Comparison of ENCODE assay signal across 8 cellular contexts in the genomic region with DNA sequence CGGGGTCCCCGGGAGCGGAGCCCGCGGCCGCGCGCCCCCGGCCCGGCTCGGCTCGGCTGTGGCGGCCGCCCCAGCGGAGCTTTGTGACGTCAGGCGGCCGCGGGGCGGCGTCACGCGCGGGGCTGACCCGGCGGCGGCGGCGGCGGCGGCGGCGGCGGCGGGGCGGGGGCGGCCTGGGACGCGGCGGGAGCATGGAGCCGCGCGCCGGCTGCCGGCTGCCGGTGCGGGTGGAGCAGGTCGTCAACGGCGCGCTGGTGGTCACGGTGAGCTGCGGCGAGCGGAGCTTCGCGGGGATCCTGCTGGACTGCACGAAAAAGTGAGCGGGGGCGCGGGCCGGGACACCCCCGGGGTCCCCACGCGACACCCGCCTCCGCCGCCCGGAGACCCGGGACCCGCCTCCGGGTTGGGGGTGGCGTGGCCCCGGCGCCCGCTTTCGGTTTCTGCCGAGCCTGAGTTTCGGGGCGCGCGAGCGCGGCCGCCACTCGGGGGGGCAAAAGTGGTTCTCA. TPM values are rescaled to one million over a fixed set of nuclear protein-coding genes. Genes with fewer than 3 reads are reported as not detected.
DNase-seq lines count a peak whose midpoint lies in the region; ATAC-seq lines count a peak whose summit lies in the region.

PWWP2B (plus strand) TSS at position 165 of the 506 bp plus-strand sequence; CDS start at position 192, 27 bp downstream.

- no peaks in the 10 kb centered on the region for H3K9me3 Mint-ChIP-seq in stimulated activated effector memory CD8-positive, alpha-beta T cell treated with anti-CD3 and anti-CD28 coated beads, Interleukin-12 subunit alpha, Interleukin-12 subunit beta, amount 100 ng/mL, for 72 hours

- H3K4me1 Mint-ChIP-seq in stimulated activated effector memory CD8-positive, alpha-beta T cell treated with anti-CD3 and anti-CD28 coated beads, Interleukin-12 subunit alpha, Interleukin-12 subunit beta, amount 100 ng/mL, for 72 hours = peaks cover 40% of the 10 kb centered on the region

- DNase-seq in NCI-H345 (lab: John Stamatoyannopoulos, UW) (peak; percentile 21), NCI-H345 treated with DMSO at 0.1 percent for 48 hours (lab: John Stamatoyannopoulos, UW; ENCODE audit: unreplicated experiment) (no peak), dermis blood vessel endothelial cell (peak; percentile 58), medulla oblongata (ENCODE audit: extremely low spot score) (peak; percentile 21)
- peak; percentile 48 for DNase-seq in activated CD4-positive, alpha-beta T cell treated with anti-CD3 and anti-CD28 coated beads for 1 hour
- DNase-seq in stimulated activated effector memory CD8-positive, alpha-beta T cell treated with anti-CD3 and anti-CD28 coated beads, Interleukin-12 subunit alpha, Interleukin-12 subunit beta, amount 100 ng/mL, for 72 hours (ENCODE audit: low spot score in 2 of 2) = peak in 1 of 2 donors; percentile 71

- peak within 1 kb of the TSS; percentile 74 for H3K4me3 Mint-ChIP-seq in stimulated activated effector memory CD8-positive, alpha-beta T cell treated with anti-CD3 and anti-CD28 coated beads, Interleukin-12 subunit alpha, Interleukin-12 subunit beta, amount 100 ng/mL, for 72 hours

- peaks cover 11% of the 10 kb centered on the region for H3K36me3 Mint-ChIP-seq in stimulated activated effector memory CD8-positive, alpha-beta T cell treated with anti-CD3 and anti-CD28 coated beads, Interleukin-12 subunit alpha, Interleukin-12 subunit beta, amount 100 ng/mL, for 72 hours

- ATAC-seq in HG03439 (IDR thresholded peaks at IDR 0.05; ENCODE audit: unreplicated experiment) = peak; percentile 40
- ATAC-seq in stimulated activated effector memory CD8-positive, alpha-beta T cell treated with anti-CD3 and anti-CD28 coated beads, Interleukin-12 subunit alpha, Interleukin-12 subunit beta, amount 100 ng/mL, for 72 hours = peak; percentile 43
- ATAC-seq in GM19455 (IDR thresholded peaks at IDR 0.05; ENCODE audit: unreplicated experiment) = no peak

- peak within 1 kb of the TSS; percentile 70 for H3K27ac Mint-ChIP-seq in stimulated activated effector memory CD8-positive, alpha-beta T cell treated with anti-CD3 and anti-CD28 coated beads, Interleukin-12 subunit alpha, Interleukin-12 subunit beta, amount 100 ng/mL, for 72 hours

RNA-seq across cellular contexts. Expression of gene PWWP2B, which starts in this region (rescaled TPM):
- total RNA-seq in dermis blood vessel endothelial cell = 15.1 and 16.3 TPM in 2 replicates
